1 cellular context compared by ENCODE assay signal in genomic region chr12:131042848-131043245, GRCh38.
TF ChIP-seq lines count a peak whose summit lies in the region.

No MANE protein-coding gene starts in this region.

TF ChIP-seq in SK-N-SH, 30 proteins besides CTCF, POLR2A, EP300 and RAD21 (continued from another document):
- TF ChIP-seq SIN3A (IDR thresholded peaks at IDR 0.05; ENCODE audit: borderline replicate concordance, low read depth, low read length): no peak
